In the genomic region with DNA sequence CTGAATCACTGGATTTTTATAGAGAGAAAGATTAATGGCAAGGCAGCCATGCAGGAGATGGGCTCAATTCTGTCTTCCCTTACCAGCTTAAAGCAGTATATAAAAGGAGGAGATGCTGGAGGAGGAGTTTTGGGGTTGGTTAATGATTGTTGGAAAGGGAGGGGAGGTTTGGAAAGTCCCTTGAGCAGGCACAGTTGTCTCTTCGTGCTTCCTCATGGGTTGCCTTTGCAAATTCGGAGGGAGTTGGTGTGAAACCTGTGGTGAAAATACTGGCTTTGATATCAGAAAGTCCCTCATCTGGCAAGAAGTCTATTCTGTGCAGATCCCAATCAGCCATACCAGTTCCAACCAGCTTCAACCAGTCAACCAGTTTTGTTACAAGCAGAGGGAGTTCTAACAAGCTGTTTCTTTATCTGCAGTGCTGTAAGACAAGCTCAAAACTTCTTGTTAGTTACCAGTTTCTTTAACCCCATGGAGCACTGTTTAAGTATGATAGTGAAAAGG, we compare ENCODE assay signal across 9 cellular contexts.
A peak's percentile ranks its signal among the peaks of the same experiment; 100 is the strongest.
DNase-seq lines count a peak whose midpoint lies in the region; ATAC-seq, FAIRE-seq and TF ChIP-seq lines count a peak whose summit lies in the region.
"Had no signal": no experiment of that assay in that cellular context is flagged by ENCODE, and none has a peak within 500 bp of the region (broad histone marks: within the 10 kb centered on the region; RNA-seq: fewer than 3 reads in every experiment).

No MANE protein-coding gene starts in this region.

- peaks cover 26 to 29% of the 10 kb centered on the region in 2 donors for H3K36me3 Mint-ChIP-seq in CD14-positive monocyte

- peak overlapping the region in 2 of 7 donors; percentile 25 to 43 for H3K27ac Mint-ChIP-seq in CD14-positive monocyte

- H3K9me3 Mint-ChIP-seq in CD14-positive monocyte, result peaks cover 0 to 13% (median 3%) of the 10 kb centered on the region in 7 donors

- intact Hi-C loops in CD14-positive monocyte (cut with micrococcal nuclease), result no loop called here

- DNase-seq in RCC 7860 (ENCODE audit: low spot score), result peak; percentile 74
- peak; percentile 90 for DNase-seq in kidney glomerular epithelial cell (lab: John Stamatoyannopoulos, UW)
- no peak for DNase-seq in medulla oblongata (ENCODE audit: extremely low spot score)
- no peak for DNase-seq in CD14-positive monocyte (ENCODE audit: low spot score)
- no peak for DNase-seq in amygdala (lab: John Stamatoyannopoulos, UW)

- H3K4me1 Mint-ChIP-seq in CD14-positive monocyte, result peaks cover 19% of the 10 kb centered on the region

- TF ChIP-seq CTCF in CD14-positive monocyte (IDR thresholded peaks at IDR 0.05), result no peak

- no peak overlapping the region for H3K4me3 Mint-ChIP-seq in CD14-positive monocyte

- H3K27me3 Mint-ChIP-seq in CD14-positive monocyte (ENCODE audit: low read depth in 3 of 3), result no peaks in the 10 kb centered on the region

- ATAC-seq in GM18502 (IDR thresholded peaks at IDR 0.05; ENCODE audit: poor library complexity, unreplicated experiment), result peak; percentile 73
- peak; percentile 63 for ATAC-seq in GM21786 (IDR thresholded peaks at IDR 0.05; ENCODE audit: unreplicated experiment)
- ATAC-seq in HG03039 (IDR thresholded peaks at IDR 0.05; ENCODE audit: unreplicated experiment), result no peak

- peak; percentile 92 for FAIRE-seq in RCC 7860 (lab: Jason Lieb, UNC)
- FAIRE-seq: colon had no signal

Comparison
In these comparisons a context has a peak if more than half of its experiments do, and no peak if none do; other contexts are left out.
1. DNase-seq: peak in RCC 7860 (single experiment) and kidney glomerular epithelial cell (single experiment); none in medulla oblongata (single experiment), CD14-positive monocyte (single experiment) and amygdala (0 of 56).